ENCODE assay signal across 11 cellular contexts in genomic region chr5:150500328-150500841, GRCh38. TPM values are rescaled to one million over a fixed set of nuclear protein-coding genes. Genes with fewer than 3 reads are reported as not detected.
DNase-seq lines count a peak whose midpoint lies in the region; ATAC-seq, FAIRE-seq and TF ChIP-seq lines count a peak whose summit lies in the region.
"Had no signal": no experiment of that assay in that cellular context is flagged by ENCODE, and none has a peak within 500 bp of the region (broad histone marks: within the 10 kb centered on the region; RNA-seq: fewer than 3 reads in every experiment).

No MANE protein-coding gene starts in this region.

- H4K5ac ChIP-seq in IMR-90 (ENCODE audit: low read depth, low read length): no peak overlapping the region

- no peak overlapping the region for H2AFZ ChIP-seq in IMR-90 (replicated peaks; ENCODE audit: low read length, poor library complexity)

- peaks cover 67% of the 10 kb centered on the region for H3K4me1 ChIP-seq in IMR-90 (ENCODE audit: control insufficient read depth, insufficient read depth, low read length)
- peaks cover 2 to 94% (median 53%) of the 10 kb centered on the region in 4 donors for H3K4me1 ChIP-seq in right lobe of liver
- peaks cover 12 to 25% of the 10 kb centered on the region in 2 donors for H3K4me1 ChIP-seq in small intestine (ENCODE audit: control insufficient read depth in 2 of 2, insufficient read depth in 1 of 2, low read depth in 1 of 2, low read length in 1 of 2)

- FAIRE-seq in small intestine (lab: Jason Lieb, UNC): no peak

- H2BK120ac ChIP-seq in IMR-90 (ENCODE audit: low read depth, low read length): no peak overlapping the region

- H3K36me3 ChIP-seq in IMR-90 (ENCODE audit: control insufficient read depth, insufficient read depth, low read length): peaks cover 10% of the 10 kb centered on the region
- peaks cover 0 to 10% (median 3%) of the 10 kb centered on the region in 4 donors for H3K36me3 ChIP-seq in right lobe of liver
- no peaks in the 10 kb centered on the region for H3K36me3 ChIP-seq in small intestine (ENCODE audit: control insufficient read depth in 2 of 2, insufficient read depth in 2 of 2, low read length in 2 of 2)

- peaks cover 90% of the 10 kb centered on the region for H4K20me1 ChIP-seq in IMR-90 (ENCODE audit: insufficient read depth, low read length)

- peaks cover 38 to 98% of the 10 kb centered on the region in 2 experiments for H3K79me1 ChIP-seq in IMR-90 (ENCODE audit: low read depth in 1 of 2, low read length in 2 of 2)

- no peak overlapping the region for H3K23ac ChIP-seq in IMR-90 (ENCODE audit: low read depth, low read length)

- H3K9me3 ChIP-seq in IMR-90 (ENCODE audit: control insufficient read depth, insufficient read depth, low read length): no peaks in the 10 kb centered on the region
- H3K9me3 ChIP-seq in right lobe of liver: no peaks in the 10 kb centered on the region
- H3K9me3 ChIP-seq in small intestine (ENCODE audit: control insufficient read depth, low read depth): no peaks in the 10 kb centered on the region

- no CpG with 5 or more reads among the region's 3 CpGs for WGBS in IMR-90 (ENCODE audit: extremely low coverage in 2 of 2, insufficient read length in 1 of 2), 2 experiments
- WGBS in right lobe of liver (ENCODE audit: insufficient coverage, low coverage, low lambda C conversion rate, missing lambda C conversion rate): 40% methylated on average over 1 of the region's 3 CpGs
- WGBS in small intestine, 3 donors: 46 to 51% (median 50%) methylated on average over 3 of the region's 3 CpGs

- 0 out of 4 replicates have a peak overlapping the region, but pooled peaks of 1 of the 2 experiments have one; percentile 9 for H4K8ac ChIP-seq in IMR-90 (ENCODE audit: low read depth in 2 of 2, low read length in 2 of 2)

- H2AK9ac ChIP-seq in IMR-90 (replicated peaks; ENCODE audit: low read depth, low read length, poor library complexity): no peak overlapping the region

- H2BK5ac ChIP-seq in IMR-90 (ENCODE audit: low read depth, low read length, poor library complexity, severe bottlenecking): peak overlapping the region; percentile 9

- DNase-seq in IMR-90: no peak
- no peak for DNase-seq in epithelial cell of esophagus (ENCODE audit: low read depth)
- peak in 1 of 3 donors; percentile 55 for DNase-seq in right lobe of liver
- DNase-seq in small intestine: peak; percentile 47
- DNase-seq in UCSD-AML1 (lab: John Stamatoyannopoulos, UW; ENCODE audit: unreplicated experiment): no peak
- DNase-seq in NCI-H1105 (lab: John Stamatoyannopoulos, UW): no peak
- DNase-seq in NCI-H187 (lab: John Stamatoyannopoulos, UW): no peak
- DNase-seq: activated CD4-positive, alpha-beta memory T cell treated with anti-CD3 and anti-CD28 coated beads for 36 hours; naive B cell; T-helper 17 cell had no signal

- H3K56ac ChIP-seq in IMR-90 (ENCODE audit: extremely low read depth, insufficient read depth, low read length): no peak overlapping the region

- no peak overlapping the region for H3K4me3 ChIP-seq in IMR-90 (ENCODE audit: insufficient read depth, low read depth, low read length)
- peak overlapping the region; percentile 4 for H3K4me3 ChIP-seq in epithelial cell of esophagus (ENCODE audit: low read length)
- H3K4me3 ChIP-seq in right lobe of liver: no peak overlapping the region
- H3K4me3 ChIP-seq in small intestine (ENCODE audit: low read depth in 1 of 2, low read length in 2 of 2): no peak overlapping the region

- in situ Hi-C loops in IMR-90 (cut with MboI; ENCODE audit: low sequenced_read_pairs): no loop called here

- no peak for TF ChIP-seq CTCF in IMR-90 (conservative IDR thresholded peaks at IDR 0.05; ENCODE audit: low read depth, low read length)
- no peak for TF ChIP-seq CTCF in epithelial cell of esophagus (IDR thresholded peaks at IDR 0.05; ENCODE audit: insufficient read depth, low read depth, low read length, missing control alignments)
- no peak for TF ChIP-seq CTCF in right lobe of liver (IDR thresholded peaks at IDR 0.05)

- H2BK20ac ChIP-seq in IMR-90 (ENCODE audit: low read depth, low read length): no peak overlapping the region

- TF ChIP-seq RAD21 in IMR-90 (IDR thresholded peaks at IDR 0.05; ENCODE audit: low read length): no peak

- ATAC-seq in IMR-90 (ENCODE audit: low read depth) (no peak), right lobe of liver (peak in 3 of 4 donors; percentile 1 to 21 (median 5)), GM18873 (IDR thresholded peaks at IDR 0.05; ENCODE audit: low FRiP score, unreplicated experiment) (no peak)
- ATAC-seq: T-helper 17 cell had no signal

- H3K4ac ChIP-seq in IMR-90 (ENCODE audit: low read depth, low read length): no peak overlapping the region

- no peak overlapping the region for H3K14ac ChIP-seq in IMR-90 (replicated peaks; ENCODE audit: low read depth, low read length)

- H3K27ac ChIP-seq in IMR-90 (ENCODE audit: insufficient read depth, low read length) (no peak overlapping the region), right lobe of liver (peak overlapping the region in 2 of 3 donors; percentile 28 to 37), small intestine (ENCODE audit: low read depth in 1 of 2, low read length in 1 of 2) (no peak overlapping the region)

- H3K27me3 ChIP-seq in IMR-90 (ENCODE audit: control insufficient read depth, insufficient read depth, low read length) (no peaks in the 10 kb centered on the region), right lobe of liver (no peaks in the 10 kb centered on the region), small intestine (ENCODE audit: control insufficient read depth in 2 of 2, insufficient read depth in 2 of 2, low read length in 2 of 2) (no peaks in the 10 kb centered on the region)

- no peak overlapping the region for H3K18ac ChIP-seq in IMR-90 (ENCODE audit: low read depth, low read length)

- no TSS peak for BruUV-seq in IMR-90 (replicated peaks; lab: Mats Ljungman, UMichigan)

- peak overlapping the region; percentile 7; the same call in 1 of the 2 replicates for H2AK5ac ChIP-seq in IMR-90 (ENCODE audit: low read depth, low read length)

- CTCF ChIA-PET in IMR-90 (lab: Yijun Ruan, JAX): no interaction called here

- TF ChIP-seq POLR2A in IMR-90 (IDR thresholded peaks at IDR 0.05; ENCODE audit: low read depth, low read length) (no peak), right lobe of liver (IDR thresholded peaks at IDR 0.05) (no peak)

- POLR2A ChIA-PET in IMR-90 (lab: Charles Lee; ENCODE audit: unreplicated experiment): no interaction called here

- no peak overlapping the region for H3K9ac ChIP-seq in IMR-90 (ENCODE audit: low read depth, low read length)

- dilution Hi-C loops in IMR-90 (cut with HindIII; ENCODE audit: low sequenced_read_pairs, unreplicated experiment): no loop called here

- H3K4me2 ChIP-seq in IMR-90 (ENCODE audit: low read depth, low read length): no peak overlapping the region

- H3K9me1 ChIP-seq in IMR-90 (ENCODE audit: insufficient read depth, low read length): peaks cover 83% of the 10 kb centered on the region

- intact Hi-C loops in IMR-90 (cut with micrococcal nuclease) (no loop called here), right lobe of liver (cut with DNase I) (no loop called here)

- H2BK15ac ChIP-seq in IMR-90 (ENCODE audit: low read depth, low read length): no peak overlapping the region

- no peak overlapping the region for H4K91ac ChIP-seq in IMR-90 (ENCODE audit: insufficient read depth, low read depth, low read length)

TF ChIP-seq in IMR-90, 13 proteins besides CTCF, POLR2A, EP300 and RAD21 (continues in another document):
- TF ChIP-seq SMC3 (IDR thresholded peaks at IDR 0.05; ENCODE audit: low read depth, low read length): no peak
- TF ChIP-seq USF2 (IDR thresholded peaks at IDR 0.05; ENCODE audit: low read depth, low read length): no peak
- no peak for TF ChIP-seq CEBPB (IDR thresholded peaks at IDR 0.05; ENCODE audit: low read depth, low read length)
- no peak for TF ChIP-seq MAFK (IDR thresholded peaks at IDR 0.05; ENCODE audit: low read depth, low read length)
- no peak for TF ChIP-seq RCOR1 (IDR thresholded peaks at IDR 0.05; ENCODE audit: insufficient replicate concordance, low read length)
- no peak for TF ChIP-seq NFE2L2 (IDR thresholded peaks at IDR 0.05; ENCODE audit: low read depth, low read length)
- no peak for TF ChIP-seq MXI1 (IDR thresholded peaks at IDR 0.05; ENCODE audit: borderline replicate concordance, low read depth, low read length)
- TF ChIP-seq RFX5 (IDR thresholded peaks at IDR 0.05; ENCODE audit: low read depth, low read length): no peak
- TF ChIP-seq CHD1 (IDR thresholded peaks at IDR 0.05; ENCODE audit: low read depth, low read length): no peak
- no peak for TF ChIP-seq FOS (IDR thresholded peaks at IDR 0.05; ENCODE audit: low read depth, low read length)
- TF ChIP-seq MAZ (IDR thresholded peaks at IDR 0.05; ENCODE audit: borderline replicate concordance, low read depth, low read length): no peak

RNA-seq across cellular contexts. Expression of gene NDST1, which starts 7.5 kb away (rescaled TPM):
- total RNA-seq in IMR-90 (2012; rRNA removed) (30.3 and 30.5 TPM in 2 replicates), right lobe of liver (10 to 100 TPM; 38.1 to 97.5 (median 76.0) TPM)
- polyA plus RNA-seq in IMR-90 (2012; rRNA removed) (80.4 and 101 TPM in 2 replicates), small intestine (10 to 100 TPM in 2 of 3 donors, 1 to 10 TPM in 1; 7.4 to 26.2 (median 15.7) TPM)
- polyA plus RNA-seq in IMR-90 (2012; cell fraction: cytosol; rRNA removed): 41.4 and 74.0 TPM in 2 replicates
- 81.4 and 121 TPM in 2 replicates for polyA plus RNA-seq in IMR-90 (2012; cell fraction: nucleus; rRNA removed; ENCODE audit: low replicate concordance)

RNA-seq across cellular contexts. Expression of gene RPS14, which starts 50.8 kb away (rescaled TPM):
- total RNA-seq in IMR-90 (2012; rRNA removed) (7,310 and 7,583 TPM in 2 replicates), right lobe of liver (100 to 1,000 TPM; 573 to 800 (median 663) TPM)
- polyA plus RNA-seq in IMR-90 (2012; rRNA removed) (6,296 and 6,747 TPM in 2 replicates), small intestine (1,000 to 10,000 TPM; 2,980 to 5,825 (median 5,408) TPM)
- 5,609 and 17,745 TPM in 2 replicates for polyA plus RNA-seq in IMR-90 (2012; cell fraction: cytosol; rRNA removed)
- polyA plus RNA-seq in IMR-90 (2012; cell fraction: nucleus; rRNA removed; ENCODE audit: low replicate concordance): 873 and 3,349 TPM in 2 replicates

Comparison
In these comparisons a context has a peak if more than half of its experiments do, and no peak if none do; other contexts are left out.
1. ATAC-seq: peak in right lobe of liver (3 of 4); none in IMR-90 (single experiment) and GM18873 (single experiment).
2. H3K27ac ChIP-seq: peak in right lobe of liver (2 of 3); none in IMR-90 (single experiment) and small intestine (0 of 2).